23 cellular contexts compared by ENCODE assay signal in the genomic region with DNA sequence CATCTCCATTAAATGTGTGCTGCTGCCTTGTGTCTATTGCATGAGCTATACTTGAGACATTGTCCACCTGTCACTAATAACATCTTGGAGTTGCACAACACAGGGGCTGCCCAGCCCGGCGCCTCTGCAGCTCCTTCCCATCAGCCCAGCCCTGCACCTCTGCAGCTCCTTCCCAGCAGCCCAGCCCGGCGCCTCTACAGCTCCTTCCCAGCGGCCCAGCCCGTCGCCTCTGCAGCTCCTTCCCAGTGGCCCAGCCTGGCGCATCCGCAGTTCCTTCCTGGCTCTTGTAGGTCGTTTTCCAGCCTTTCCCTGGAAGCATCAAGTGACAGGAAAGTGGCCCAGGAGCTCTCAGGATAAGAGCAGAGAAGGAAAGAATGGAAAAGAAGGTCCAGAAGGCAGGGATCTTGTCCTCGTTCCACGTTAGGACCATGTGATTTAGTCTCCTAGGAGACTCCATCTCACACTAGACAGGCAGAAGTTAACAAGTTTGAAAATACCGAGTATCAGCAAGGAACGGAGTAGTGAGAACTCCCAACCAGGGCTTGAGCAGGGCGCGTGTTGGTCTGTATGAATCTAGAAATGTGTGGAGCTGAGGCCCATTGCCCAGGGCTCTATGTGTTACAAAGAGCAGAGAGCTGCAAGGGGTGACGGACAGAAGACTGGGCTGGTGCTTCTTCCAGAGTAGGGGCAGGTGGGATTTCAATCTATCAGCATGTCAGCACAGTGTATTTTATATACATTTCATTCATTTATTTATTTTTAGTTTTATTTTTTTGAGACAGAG.
"Had no signal": no experiment of that assay in that cellular context is flagged by ENCODE, and none has a peak within 500 bp of the region (broad histone marks: within the 10 kb centered on the region; RNA-seq: fewer than 3 reads in every experiment).

No MANE protein-coding gene starts in this region.

- H3K4me1 ChIP-seq: esophagus squamous epithelium, gastrocnemius medialis, heart right ventricle, left lung, lower lobe of right lung had no signal

- H3K27ac ChIP-seq: coronary artery, dorsolateral prefrontal cortex, esophagus squamous epithelium, gastrocnemius medialis, heart right ventricle, left lung, lower lobe of right lung had no signal

- DNase-seq: dermis blood vessel endothelial cell; dorsolateral prefrontal cortex; effector CD4-positive, alpha-beta T cell; effector memory CD4-positive, alpha-beta T cell; esophagus squamous epithelium; foreskin fibroblast; foreskin melanocyte; gastrocnemius medialis; glutamatergic neuron; head of caudate nucleus; heart right ventricle; hippocampal formation; kidney glomerular epithelial cell; left lung; left ventricle myocardium superior; lower lobe of right lung; mesenchymal stem cell; midbrain had no signal

- FAIRE-seq: colon, endothelial cell of umbilical vein, islet of Langerhans, keratinocyte had no signal

- ATAC-seq: gastrocnemius medialis, heart right ventricle, left lung, left ventricle myocardium superior, lower lobe of right lung had no signal

- H3K9me3 ChIP-seq: esophagus squamous epithelium, gastrocnemius medialis, left lung, lower lobe of right lung had no signal

- H3K36me3 ChIP-seq: esophagus squamous epithelium, gastrocnemius medialis, heart right ventricle, left lung, lower lobe of right lung had no signal

- H3K4me3 ChIP-seq: coronary artery, dorsolateral prefrontal cortex, esophagus squamous epithelium, gastrocnemius medialis, heart right ventricle, left lung, lower lobe of right lung had no signal

- H3K27me3 ChIP-seq: esophagus squamous epithelium, gastrocnemius medialis, left lung had no signal
